10 cellular contexts compared by ENCODE assay signal in genomic region chr2:171798156-171798815, GRCh38.
A peak's percentile ranks its signal among the peaks of the same experiment; 100 is the strongest.
DNase-seq lines count a peak whose midpoint lies in the region; ATAC-seq and TF ChIP-seq lines count a peak whose summit lies in the region.
"Had no signal": no experiment of that assay in that cellular context is flagged by ENCODE, and none has a peak within 500 bp of the region (broad histone marks: within the 10 kb centered on the region; RNA-seq: fewer than 3 reads in every experiment).

No MANE protein-coding gene starts in this region.

- no peaks in the 10 kb centered on the region for H3K27me3 Mint-ChIP-seq in activated T-helper 2 cell treated with anti-CD3 and anti-CD28 coated beads, Interferon-gamma antibody, Interleukin-2, Interleukin-4, amounts not matched to agents 10 μg/mL and 5 μg/mL and 100 μg/mL, durations not matched to agents 14 hours and 24 hours and 36 hours (ENCODE audit: low read depth)

- no peaks in the 10 kb centered on the region for H3K79me2 ChIP-seq in hepatocyte
- H3K79me2 ChIP-seq: parathyroid adenoma had no signal

- H3K9me3 ChIP-seq in BLaER1 treated with 17β-estradiol and CSF1 and Interleukin-3, amounts not matched to agents 10 nM and 100 nM (replicated peaks in 1 of 11) = no peaks in the 10 kb centered on the region
- H3K9me3 ChIP-seq in left lung = no peaks in the 10 kb centered on the region
- H3K9me3 ChIP-seq in Peyer's patch = no peaks in the 10 kb centered on the region
- H3K9me3 ChIP-seq in hepatocyte (ENCODE audit: low read depth) = no peaks in the 10 kb centered on the region

- H3K27me3 ChIP-seq in BLaER1 treated with 17β-estradiol and CSF1 and Interleukin-3, amounts not matched to agents 10 nM and 100 nM = no peaks in the 10 kb centered on the region
- H3K27me3 ChIP-seq in left lung (no peaks in the 10 kb centered on the region), Peyer's patch (no peaks in the 10 kb centered on the region), hepatocyte (no peaks in the 10 kb centered on the region)

- H3K4me3 Mint-ChIP-seq in activated T-helper 2 cell treated with anti-CD3 and anti-CD28 coated beads, Interferon-gamma antibody, Interleukin-2, Interleukin-4, amounts not matched to agents 10 μg/mL and 5 μg/mL and 100 μg/mL, durations not matched to agents 14 hours and 24 hours and 36 hours (ENCODE audit: low read depth) = no peak overlapping the region

- peak overlapping the region in 10 of 11 experiments; percentile 23 to 82 (median 64); a peak in 20 of 22 replicates for H3K27ac ChIP-seq in BLaER1 treated with 17β-estradiol and CSF1 and Interleukin-3, amounts not matched to agents 10 nM and 100 nM
- H3K27ac ChIP-seq in left lung (no peak overlapping the region), Peyer's patch (no peak overlapping the region), hepatocyte (no peak overlapping the region)
- H3K27ac ChIP-seq: parathyroid adenoma had no signal

- no peaks in the 10 kb centered on the region for H4K20me1 ChIP-seq in BLaER1 treated with 17β-estradiol and CSF1 and Interleukin-3, amounts not matched to agents 10 nM and 100 nM
- H4K20me1 ChIP-seq in hepatocyte (ENCODE audit: insufficient read depth, poor library complexity, severe bottlenecking) = no peaks in the 10 kb centered on the region

- peaks cover 0 to 34% (median 19%) of the 10 kb centered on the region in 10 experiments; a peak in 17 of 20 replicates for H3K4me1 ChIP-seq in BLaER1 treated with 17β-estradiol and CSF1 and Interleukin-3, amounts not matched to agents 10 nM and 100 nM
- H3K4me1 ChIP-seq in left lung = peaks cover 0 to 7% of the 10 kb centered on the region in 2 donors
- peaks cover 0 to 5% (median 0%) of the 10 kb centered on the region in 4 donors for H3K4me1 ChIP-seq in Peyer's patch
- H3K4me1 ChIP-seq in hepatocyte (ENCODE audit: insufficient read depth) = no peaks in the 10 kb centered on the region
- H3K4me1 ChIP-seq: parathyroid adenoma had no signal

- intact Hi-C loops in activated T-helper 2 cell treated with anti-CD3 and anti-CD28 coated beads, Interferon-gamma antibody, Interleukin-2, Interleukin-4, amounts not matched to agents 10 μg/mL and 5 μg/mL and 100 μg/mL, durations not matched to agents 14 hours and 24 hours and 36 hours (cut with micrococcal nuclease) = loop anchor here (10.0 kb wide), 1 partner anchor 73 kb away; no protein-coding TSS in a partner anchor
- intact Hi-C loops in left lung (cut with DNase I) = no loop called here

- H2AFZ ChIP-seq in hepatocyte = no peak overlapping the region
- H2AFZ ChIP-seq: parathyroid adenoma had no signal

- peak overlapping the region; percentile 68 for H3K27ac Mint-ChIP-seq in activated T-helper 2 cell treated with anti-CD3 and anti-CD28 coated beads, Interferon-gamma antibody, Interleukin-2, Interleukin-4, amounts not matched to agents 10 μg/mL and 5 μg/mL and 100 μg/mL, durations not matched to agents 14 hours and 24 hours and 36 hours

- H3K4me3 ChIP-seq in BLaER1 treated with 17β-estradiol and CSF1 and Interleukin-3, amounts not matched to agents 10 nM and 100 nM = no peak overlapping the region
- H3K4me3 ChIP-seq in left lung (no peak overlapping the region), Peyer's patch (no peak overlapping the region), hepatocyte (no peak overlapping the region)

- ATAC-seq in left lung (peak; percentile 51), HG02759 (IDR thresholded peaks at IDR 0.05; ENCODE audit: unreplicated experiment) (no peak)

- H3K36me3 ChIP-seq in BLaER1 treated with 17β-estradiol and CSF1 and Interleukin-3, amounts not matched to agents 10 nM and 100 nM = peaks cover 0 to 13% (median 4%) of the 10 kb centered on the region in 11 experiments; a peak in 7 of 22 replicates
- H3K36me3 ChIP-seq in left lung (peaks cover 0 to 3% of the 10 kb centered on the region in 2 donors), Peyer's patch (peaks cover 0 to 10% (median 0%) of the 10 kb centered on the region in 3 donors), hepatocyte (replicated peaks; ENCODE audit: insufficient read depth, low read depth) (no peaks in the 10 kb centered on the region)

- H3K9ac ChIP-seq in BLaER1 treated with 17β-estradiol and CSF1 and Interleukin-3, amounts not matched to agents 10 nM and 100 nM = peak overlapping the region in 7 of 11 experiments; percentile 8 to 68 (median 63); a peak in 12 of 22 replicates
- H3K9ac ChIP-seq: parathyroid adenoma had no signal

- TF ChIP-seq CTCF in left lung (IDR thresholded peaks at IDR 0.05) = no peak
- TF ChIP-seq CTCF in Peyer's patch (IDR thresholded peaks at IDR 0.05) = no peak
- TF ChIP-seq CTCF in hepatocyte (IDR thresholded peaks at IDR 0.05; ENCODE audit: poor library complexity) = no peak

- peak; percentile 22 for DNase-seq in HPDE6-E6E7 (ENCODE audit: extremely low spot score)
- DNase-seq in activated T-helper 2 cell treated with anti-CD3 and anti-CD28 coated beads, Interferon-gamma antibody, Interleukin-2, Interleukin-4, amounts not matched to agents 10 μg/mL and 5 μg/mL and 100 μg/mL, durations not matched to agents 14 hours and 24 hours and 36 hours (ENCODE audit: low spot score) = no peak
- no peak for DNase-seq in left lung
- DNase-seq in Peyer's patch = no peak
- no peak for DNase-seq in hepatocyte (ENCODE audit: low spot score)
- no peak for DNase-seq in globus pallidus (ENCODE audit: low spot score)
- DNase-seq: activated CD4-positive, alpha-beta T cell treated with anti-CD3 and anti-CD28 coated beads, Interleukin-2, amount 50 U/mL, for 1 hour had no signal

- H3K4me1 Mint-ChIP-seq in activated T-helper 2 cell treated with anti-CD3 and anti-CD28 coated beads, Interferon-gamma antibody, Interleukin-2, Interleukin-4, amounts not matched to agents 10 μg/mL and 5 μg/mL and 100 μg/mL, durations not matched to agents 14 hours and 24 hours and 36 hours (ENCODE audit: low read depth) = peaks cover 23% of the 10 kb centered on the region

- no peak for TF ChIP-seq POLR2A in Peyer's patch (IDR thresholded peaks at IDR 0.05)

- peaks cover 27% of the 10 kb centered on the region for H3K36me3 Mint-ChIP-seq in activated T-helper 2 cell treated with anti-CD3 and anti-CD28 coated beads, Interferon-gamma antibody, Interleukin-2, Interleukin-4, amounts not matched to agents 10 μg/mL and 5 μg/mL and 100 μg/mL, durations not matched to agents 14 hours and 24 hours and 36 hours (ENCODE audit: low read depth)

- no peaks in the 10 kb centered on the region for H3K9me2 ChIP-seq in hepatocyte (replicated peaks; ENCODE audit: insufficient read depth)

- no peaks in the 10 kb centered on the region for H3K9me3 Mint-ChIP-seq in activated T-helper 2 cell treated with anti-CD3 and anti-CD28 coated beads, Interferon-gamma antibody, Interleukin-2, Interleukin-4, amounts not matched to agents 10 μg/mL and 5 μg/mL and 100 μg/mL, durations not matched to agents 14 hours and 24 hours and 36 hours

- peak overlapping the region in 10 of 11 experiments; percentile 18 to 81 (median 72); a peak in 20 of 22 replicates for H3K4me2 ChIP-seq in BLaER1 treated with 17β-estradiol and CSF1 and Interleukin-3, amounts not matched to agents 10 nM and 100 nM
- H3K4me2 ChIP-seq in hepatocyte = no peak overlapping the region

- WGBS in hepatocyte (ENCODE audit: low lambda C conversion rate, missing lambda C conversion rate) = 81% methylated on average over 6 of the region's 6 CpGs

Comparison
In these comparisons a context has a peak if more than half of its experiments do, and no peak if none do; other contexts are left out.
1. H3K27ac ChIP-seq: peak in BLaER1 treated with 17β-estradiol and CSF1 and Interleukin-3, amounts not matched to agents 10 nM and 100 nM (10 of 11); none in left lung (0 of 2), Peyer's patch (0 of 4) and hepatocyte (single experiment).